11 cellular contexts compared by ENCODE assay signal in genomic region chr7:91165846-91166230, GRCh38.
DNase-seq lines count a peak whose midpoint lies in the region; ATAC-seq and TF ChIP-seq lines count a peak whose summit lies in the region.
"Had no signal": no experiment of that assay in that cellular context is flagged by ENCODE, and none has a peak within 500 bp of the region (broad histone marks: within the 10 kb centered on the region; RNA-seq: fewer than 3 reads in every experiment).

No MANE protein-coding gene starts in this region.

- no peak overlapping the region for H3K4me3 ChIP-seq in choroid plexus epithelial cell (ENCODE audit: low read depth, low read length)
- no peak overlapping the region for H3K4me3 ChIP-seq in coronary artery
- H3K4me3 ChIP-seq in lower lobe of right lung = no peak overlapping the region

- ATAC-seq in GM18502 (IDR thresholded peaks at IDR 0.05; ENCODE audit: poor library complexity, unreplicated experiment) (peak; percentile 52), GM21528 (IDR thresholded peaks at IDR 0.05; ENCODE audit: low FRiP score, unreplicated experiment) (peak; percentile 64), HG03139 (IDR thresholded peaks at IDR 0.05; ENCODE audit: unreplicated experiment) (peak; percentile 38), lower lobe of right lung (no peak)

- peaks cover 5% of the 10 kb centered on the region for H3K4me1 ChIP-seq in lower lobe of right lung

- no peak overlapping the region for H3K27ac ChIP-seq in coronary artery
- no peak overlapping the region for H3K27ac ChIP-seq in lower lobe of right lung

- TF ChIP-seq CTCF in choroid plexus epithelial cell (conservative IDR thresholded peaks at IDR 0.05; ENCODE audit: low read depth, low read length) = no peak
- TF ChIP-seq CTCF in coronary artery (IDR thresholded peaks at IDR 0.05) = no peak
- no peak for TF ChIP-seq CTCF in lower lobe of right lung (IDR thresholded peaks at IDR 0.05)

- intact Hi-C loops in lower lobe of right lung (cut with DNase I) = no loop called here

- H3K27me3 ChIP-seq in lower lobe of right lung (ENCODE audit: low read depth) = no peaks in the 10 kb centered on the region

- DNase-seq in choroid plexus epithelial cell (ENCODE audit: low read depth) (peak; percentile 25), coronary artery (ENCODE audit: low spot score) (no peak), NCI-H1105 treated with DMSO at 0.1 percent for 48 hours (lab: John Stamatoyannopoulos, UW) (no peak), lower lobe of right lung (no peak), GOT3 (lab: John Stamatoyannopoulos, UW) (no peak)
- DNase-seq: activated CD8-positive, alpha-beta memory T cell treated with anti-CD3 and anti-CD28 coated beads for 24 hours; caudate nucleus; hypothalamus had no signal

- no peaks in the 10 kb centered on the region for H3K9me3 ChIP-seq in lower lobe of right lung

- H3K36me3 ChIP-seq in lower lobe of right lung = no peaks in the 10 kb centered on the region

Comparison
In these comparisons a context has a peak if more than half of its experiments do, and no peak if none do; other contexts are left out.
1. ATAC-seq: peak in GM18502 (single experiment), GM21528 (single experiment) and HG03139 (single experiment); none in lower lobe of right lung (0 of 2).